In the genomic region with DNA sequence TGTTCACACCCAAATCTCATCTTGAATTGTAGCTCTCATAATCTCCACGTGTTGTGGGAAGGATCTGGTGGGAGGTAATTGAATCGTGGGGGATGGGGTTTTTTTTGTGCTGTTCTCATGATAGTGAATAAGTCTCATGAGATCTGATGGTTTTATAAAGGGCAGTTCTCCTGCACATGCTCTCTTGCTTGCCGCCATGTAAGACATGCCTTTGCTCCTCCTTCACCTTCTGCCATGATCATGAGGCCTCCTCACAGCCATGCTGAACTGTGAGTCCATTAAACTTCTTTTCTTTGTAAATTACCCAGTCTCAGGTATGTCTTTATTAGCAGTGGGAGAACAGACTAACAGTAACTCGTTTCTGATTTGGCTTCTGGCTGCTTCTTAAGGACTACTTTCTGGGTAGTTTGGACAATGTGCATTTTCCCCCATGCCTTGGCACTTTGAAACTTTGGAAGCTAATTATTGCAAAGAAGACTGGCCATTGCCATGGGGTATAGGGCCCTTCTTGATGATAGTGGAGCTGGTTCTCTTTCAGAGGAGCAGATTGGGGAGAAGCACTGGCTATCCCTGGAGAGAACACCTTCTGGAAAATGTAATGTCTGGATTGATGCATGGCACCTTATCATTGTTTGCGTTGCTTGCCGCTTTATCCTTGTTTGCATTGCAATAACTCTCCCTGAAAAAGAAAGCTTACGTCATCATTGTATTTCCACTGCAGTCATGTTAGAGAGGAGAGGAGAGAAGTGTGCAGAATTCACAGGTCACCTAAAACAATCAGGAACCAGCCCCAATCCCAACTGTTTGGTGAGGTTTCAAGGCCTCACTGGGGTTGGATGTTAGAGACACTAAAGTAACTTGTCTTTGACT, we compare ENCODE assay signal across 3 cellular contexts.
A peak's percentile ranks its signal among the peaks of the same experiment; 100 is the strongest.
TF ChIP-seq lines count a peak whose summit lies in the region.

No MANE protein-coding gene starts in this region.

TF ChIP-seq in SK-N-SH, 30 proteins besides CTCF, POLR2A, EP300 and RAD21:
- TF ChIP-seq GATA2 (CRISPR knock-in tag; IDR thresholded peaks at IDR 0.05) (no peak), MEF2A (IDR thresholded peaks at IDR 0.05; ENCODE audit: borderline replicate concordance, low read depth) (no peak)
- TF ChIP-seq, protein P1, sequence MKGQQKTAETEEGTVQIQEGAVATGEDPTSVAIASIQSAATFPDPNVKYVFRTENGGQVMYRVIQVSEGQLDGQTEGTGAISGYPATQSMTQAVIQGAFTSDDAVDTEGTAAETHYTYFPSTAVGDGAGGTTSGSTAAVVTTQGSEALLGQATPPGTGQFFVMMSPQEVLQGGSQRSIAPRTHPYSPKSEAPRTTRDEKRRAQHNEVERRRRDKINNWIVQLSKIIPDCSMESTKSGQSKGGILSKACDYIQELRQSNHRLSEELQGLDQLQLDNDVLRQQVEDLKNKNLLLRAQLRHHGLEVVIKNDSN (IDR thresholded peaks at IDR 0.05; ENCODE audit: borderline replicate concordance, low read depth) = no peak

TF ChIP-seq in SK-N-SH treated with all-trans-retinoic acid at 6 μM for 48 hours, 23 proteins besides CTCF, POLR2A, EP300 and RAD21:
- no peak for TF ChIP-seq TCF4 (CRISPR knock-in tag; IDR thresholded peaks at IDR 0.05; ENCODE audit: borderline replicate concordance)
- no peak for TF ChIP-seq ARNTL (CRISPR knock-in tag; IDR thresholded peaks at IDR 0.05; ENCODE audit: borderline replicate concordance, low read depth)
- TF ChIP-seq GLIS3 (CRISPR knock-in tag; IDR thresholded peaks at IDR 0.05) = no peak
- TF ChIP-seq, protein P2, sequence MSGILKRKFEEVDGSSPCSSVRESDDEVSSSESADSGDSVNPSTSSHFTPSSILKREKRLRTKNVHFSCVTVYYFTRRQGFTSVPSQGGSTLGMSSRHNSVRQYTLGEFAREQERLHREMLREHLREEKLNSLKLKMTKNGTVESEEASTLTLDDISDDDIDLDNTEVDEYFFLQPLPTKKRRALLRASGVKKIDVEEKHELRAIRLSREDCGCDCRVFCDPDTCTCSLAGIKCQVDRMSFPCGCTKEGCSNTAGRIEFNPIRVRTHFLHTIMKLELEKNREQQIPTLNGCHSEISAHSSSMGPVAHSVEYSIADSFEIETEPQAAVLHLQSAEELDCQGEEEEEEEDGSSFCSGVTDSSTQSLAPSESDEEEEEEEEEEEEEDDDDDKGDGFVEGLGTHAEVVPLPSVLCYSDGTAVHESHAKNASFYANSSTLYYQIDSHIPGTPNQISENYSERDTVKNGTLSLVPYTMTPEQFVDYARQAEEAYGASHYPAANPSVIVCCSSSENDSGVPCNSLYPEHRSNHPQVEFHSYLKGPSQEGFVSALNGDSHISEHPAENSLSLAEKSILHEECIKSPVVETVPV (CRISPR knock-in tag; IDR thresholded peaks at IDR 0.05) = no peak
- no peak for TF ChIP-seq ISL1 (CRISPR knock-in tag; IDR thresholded peaks at IDR 0.05)
- TF ChIP-seq, protein P3, sequence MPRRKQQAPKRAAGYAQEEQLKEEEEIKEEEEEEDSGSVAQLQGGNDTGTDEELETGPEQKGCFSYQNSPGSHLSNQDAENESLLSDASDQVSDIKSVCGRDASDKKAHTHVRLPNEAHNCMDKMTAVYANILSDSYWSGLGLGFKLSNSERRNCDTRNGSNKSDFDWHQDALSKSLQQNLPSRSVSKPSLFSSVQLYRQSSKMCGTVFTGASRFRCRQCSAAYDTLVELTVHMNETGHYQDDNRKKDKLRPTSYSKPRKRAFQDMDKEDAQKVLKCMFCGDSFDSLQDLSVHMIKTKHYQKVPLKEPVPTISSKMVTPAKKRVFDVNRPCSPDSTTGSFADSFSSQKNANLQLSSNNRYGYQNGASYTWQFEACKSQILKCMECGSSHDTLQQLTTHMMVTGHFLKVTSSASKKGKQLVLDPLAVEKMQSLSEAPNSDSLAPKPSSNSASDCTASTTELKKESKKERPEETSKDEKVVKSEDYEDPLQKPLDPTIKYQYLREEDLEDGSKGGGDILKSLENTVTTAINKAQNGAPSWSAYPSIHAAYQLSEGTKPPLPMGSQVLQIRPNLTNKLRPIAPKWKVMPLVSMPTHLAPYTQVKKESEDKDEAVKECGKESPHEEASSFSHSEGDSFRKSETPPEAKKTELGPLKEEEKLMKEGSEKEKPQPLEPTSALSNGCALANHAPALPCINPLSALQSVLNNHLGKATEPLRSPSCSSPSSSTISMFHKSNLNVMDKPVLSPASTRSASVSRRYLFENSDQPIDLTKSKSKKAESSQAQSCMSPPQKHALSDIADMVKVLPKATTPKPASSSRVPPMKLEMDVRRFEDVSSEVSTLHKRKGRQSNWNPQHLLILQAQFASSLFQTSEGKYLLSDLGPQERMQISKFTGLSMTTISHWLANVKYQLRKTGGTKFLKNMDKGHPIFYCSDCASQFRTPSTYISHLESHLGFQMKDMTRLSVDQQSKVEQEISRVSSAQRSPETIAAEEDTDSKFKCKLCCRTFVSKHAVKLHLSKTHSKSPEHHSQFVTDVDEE (CRISPR knock-in tag; IDR thresholded peaks at IDR 0.05) = no peak
- no peak for TF ChIP-seq ZC3H10 (CRISPR knock-in tag; IDR thresholded peaks at IDR 0.05)
- TF ChIP-seq OSR1 (CRISPR knock-in tag; IDR thresholded peaks at IDR 0.05) = no peak
- TF ChIP-seq, protein P4, sequence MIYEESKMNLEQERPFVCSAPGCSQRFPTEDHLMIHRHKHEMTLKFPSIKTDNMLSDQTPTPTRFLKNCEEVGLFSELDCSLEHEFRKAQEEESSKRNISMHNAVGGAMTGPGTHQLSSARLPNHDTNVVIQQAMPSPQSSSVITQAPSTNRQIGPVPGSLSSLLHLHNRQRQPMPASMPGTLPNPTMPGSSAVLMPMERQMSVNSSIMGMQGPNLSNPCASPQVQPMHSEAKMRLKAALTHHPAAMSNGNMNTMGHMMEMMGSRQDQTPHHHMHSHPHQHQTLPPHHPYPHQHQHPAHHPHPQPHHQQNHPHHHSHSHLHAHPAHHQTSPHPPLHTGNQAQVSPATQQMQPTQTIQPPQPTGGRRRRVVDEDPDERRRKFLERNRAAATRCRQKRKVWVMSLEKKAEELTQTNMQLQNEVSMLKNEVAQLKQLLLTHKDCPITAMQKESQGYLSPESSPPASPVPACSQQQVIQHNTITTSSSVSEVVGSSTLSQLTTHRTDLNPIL (CRISPR knock-in tag; IDR thresholded peaks at IDR 0.05; ENCODE audit: low read depth) = no peak
- TF ChIP-seq CSDC2 (CRISPR knock-in tag; IDR thresholded peaks at IDR 0.05) = no peak
- TF ChIP-seq ESRRG (CRISPR knock-in tag; IDR thresholded peaks at IDR 0.05) = no peak
- TF ChIP-seq ZNF70 (CRISPR knock-in tag; IDR thresholded peaks at IDR 0.05) = no peak
- TF ChIP-seq ZFP30 (CRISPR knock-in tag; IDR thresholded peaks at IDR 0.05) = no peak
- TF ChIP-seq SNAI2 (CRISPR knock-in tag; IDR thresholded peaks at IDR 0.05) = no peak
- TF ChIP-seq BACH2 (CRISPR knock-in tag; IDR thresholded peaks at IDR 0.05; ENCODE audit: borderline replicate concordance) = no peak
- no peak for TF ChIP-seq ZFP3 (CRISPR knock-in tag; IDR thresholded peaks at IDR 0.05)

TF ChIP-seq in K562, 482 proteins besides CTCF, POLR2A, EP300 and RAD21 (continues in another document):
- TF ChIP-seq DACH1 (IDR thresholded peaks at IDR 0.05; ENCODE audit: partially characterized antibody) (no peak), ZNF316 (IDR thresholded peaks at IDR 0.05) (0 out of 2 replicates have a peak, but pooled peaks have one; percentile 4), ZNF57 (CRISPR knock-in tag; IDR thresholded peaks at IDR 0.05) (no peak), ZNF507 (tag; conservative IDR thresholded peaks at IDR 0.05) (no peak), CREB1 (IDR thresholded peaks at IDR 0.05) (no peak), CREB1 (CRISPR knock-in tag; IDR thresholded peaks at IDR 0.05) (no peak), HLTF (IDR thresholded peaks at IDR 0.05) (no peak), SMAD4 (CRISPR knock-in tag; conservative IDR thresholded peaks at IDR 0.05) (no peak), ZNF431 (CRISPR knock-in tag; IDR thresholded peaks at IDR 0.05) (peak; percentile 89), ZNF780A (CRISPR knock-in tag; IDR thresholded peaks at IDR 0.05) (no peak), SAP30 (IDR thresholded peaks at IDR 0.05; ENCODE audit: borderline replicate concordance, insufficient read depth, low read depth, low read length, poor library complexity, severe bottlenecking) (no peak), CBFA2T2 (conservative IDR thresholded peaks at IDR 0.05) (no peak), TCF7 (IDR thresholded peaks at IDR 0.05; ENCODE audit: borderline replicate concordance) (no peak), RBM14 (IDR thresholded peaks at IDR 0.05; ENCODE audit: borderline replicate concordance, insufficient read depth, low read depth, low read length) (no peak), NFE2L1 (tag; IDR thresholded peaks at IDR 0.05; ENCODE audit: borderline replicate concordance, low read depth) (no peak), CBFB (CRISPR knock-in tag; IDR thresholded peaks at IDR 0.05) (no peak)
- TF ChIP-seq, protein P5, sequence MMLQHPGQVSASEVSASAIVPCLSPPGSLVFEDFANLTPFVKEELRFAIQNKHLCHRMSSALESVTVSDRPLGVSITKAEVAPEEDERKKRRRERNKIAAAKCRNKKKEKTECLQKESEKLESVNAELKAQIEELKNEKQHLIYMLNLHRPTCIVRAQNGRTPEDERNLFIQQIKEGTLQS (IDR thresholded peaks at IDR 0.05) = peak; percentile 84
- TF ChIP-seq, protein P5 (CRISPR knock-in tag; conservative IDR thresholded peaks at IDR 0.05) = no peak
- TF ChIP-seq, protein P6, sequence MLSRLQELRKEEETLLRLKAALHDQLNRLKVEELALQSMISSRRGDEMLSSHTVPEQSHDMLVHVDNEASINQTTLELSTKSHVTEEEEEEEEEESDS (CRISPR knock-in tag; IDR thresholded peaks at IDR 0.05) = no peak
- TF ChIP-seq, protein P7, sequence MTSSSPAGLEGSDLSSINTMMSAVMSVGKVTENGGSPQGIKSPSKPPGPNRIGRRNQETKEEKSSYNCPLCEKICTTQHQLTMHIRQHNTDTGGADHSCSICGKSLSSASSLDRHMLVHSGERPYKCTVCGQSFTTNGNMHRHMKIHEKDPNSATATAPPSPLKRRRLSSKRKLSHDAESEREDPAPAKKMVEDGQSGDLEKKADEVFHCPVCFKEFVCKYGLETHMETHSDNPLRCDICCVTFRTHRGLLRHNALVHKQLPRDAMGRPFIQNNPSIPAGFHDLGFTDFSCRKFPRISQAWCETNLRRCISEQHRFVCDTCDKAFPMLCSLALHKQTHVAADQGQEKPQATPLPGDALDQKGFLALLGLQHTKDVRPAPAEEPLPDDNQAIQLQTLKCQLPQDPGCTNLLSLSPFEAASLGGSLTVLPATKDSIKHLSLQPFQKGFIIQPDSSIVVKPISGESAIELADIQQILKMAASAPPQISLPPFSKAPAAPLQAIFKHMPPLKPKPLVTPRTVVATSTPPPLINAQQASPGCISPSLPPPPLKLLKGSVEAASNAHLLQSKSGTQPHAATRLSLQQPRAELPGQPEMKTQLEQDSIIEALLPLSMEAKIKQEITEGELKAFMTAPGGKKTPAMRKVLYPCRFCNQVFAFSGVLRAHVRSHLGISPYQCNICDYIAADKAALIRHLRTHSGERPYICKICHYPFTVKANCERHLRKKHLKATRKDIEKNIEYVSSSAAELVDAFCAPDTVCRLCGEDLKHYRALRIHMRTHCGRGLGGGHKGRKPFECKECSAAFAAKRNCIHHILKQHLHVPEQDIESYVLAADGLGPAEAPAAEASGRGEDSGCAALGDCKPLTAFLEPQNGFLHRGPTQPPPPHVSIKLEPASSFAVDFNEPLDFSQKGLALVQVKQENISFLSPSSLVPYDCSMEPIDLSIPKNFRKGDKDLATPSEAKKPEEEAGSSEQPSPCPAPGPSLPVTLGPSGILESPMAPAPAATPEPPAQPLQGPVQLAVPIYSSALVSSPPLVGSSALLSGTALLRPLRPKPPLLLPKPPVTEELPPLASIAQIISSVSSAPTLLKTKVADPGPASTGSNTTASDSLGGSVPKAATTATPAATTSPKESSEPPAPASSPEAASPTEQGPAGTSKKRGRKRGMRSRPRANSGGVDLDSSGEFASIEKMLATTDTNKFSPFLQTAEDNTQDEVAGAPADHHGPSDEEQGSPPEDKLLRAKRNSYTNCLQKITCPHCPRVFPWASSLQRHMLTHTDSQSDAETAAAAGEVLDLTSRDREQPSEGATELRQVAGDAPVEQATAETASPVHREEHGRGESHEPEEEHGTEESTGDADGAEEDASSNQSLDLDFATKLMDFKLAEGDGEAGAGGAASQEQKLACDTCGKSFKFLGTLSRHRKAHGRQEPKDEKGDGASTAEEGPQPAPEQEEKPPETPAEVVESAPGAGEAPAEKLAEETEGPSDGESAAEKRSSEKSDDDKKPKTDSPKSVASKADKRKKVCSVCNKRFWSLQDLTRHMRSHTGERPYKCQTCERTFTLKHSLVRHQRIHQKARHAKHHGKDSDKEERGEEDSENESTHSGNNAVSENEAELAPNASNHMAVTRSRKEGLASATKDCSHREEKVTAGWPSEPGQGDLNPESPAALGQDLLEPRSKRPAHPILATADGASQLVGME (CRISPR knock-in tag; IDR thresholded peaks at IDR 0.05) = no peak
- TF ChIP-seq, protein P8, sequence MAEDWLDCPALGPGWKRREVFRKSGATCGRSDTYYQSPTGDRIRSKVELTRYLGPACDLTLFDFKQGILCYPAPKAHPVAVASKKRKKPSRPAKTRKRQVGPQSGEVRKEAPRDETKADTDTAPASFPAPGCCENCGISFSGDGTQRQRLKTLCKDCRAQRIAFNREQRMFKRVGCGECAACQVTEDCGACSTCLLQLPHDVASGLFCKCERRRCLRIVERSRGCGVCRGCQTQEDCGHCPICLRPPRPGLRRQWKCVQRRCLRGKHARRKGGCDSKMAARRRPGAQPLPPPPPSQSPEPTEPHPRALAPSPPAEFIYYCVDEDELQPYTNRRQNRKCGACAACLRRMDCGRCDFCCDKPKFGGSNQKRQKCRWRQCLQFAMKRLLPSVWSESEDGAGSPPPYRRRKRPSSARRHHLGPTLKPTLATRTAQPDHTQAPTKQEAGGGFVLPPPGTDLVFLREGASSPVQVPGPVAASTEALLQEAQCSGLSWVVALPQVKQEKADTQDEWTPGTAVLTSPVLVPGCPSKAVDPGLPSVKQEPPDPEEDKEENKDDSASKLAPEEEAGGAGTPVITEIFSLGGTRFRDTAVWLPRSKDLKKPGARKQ (CRISPR knock-in tag; IDR thresholded peaks at IDR 0.05) = no peak
- TF ChIP-seq, protein P9, sequence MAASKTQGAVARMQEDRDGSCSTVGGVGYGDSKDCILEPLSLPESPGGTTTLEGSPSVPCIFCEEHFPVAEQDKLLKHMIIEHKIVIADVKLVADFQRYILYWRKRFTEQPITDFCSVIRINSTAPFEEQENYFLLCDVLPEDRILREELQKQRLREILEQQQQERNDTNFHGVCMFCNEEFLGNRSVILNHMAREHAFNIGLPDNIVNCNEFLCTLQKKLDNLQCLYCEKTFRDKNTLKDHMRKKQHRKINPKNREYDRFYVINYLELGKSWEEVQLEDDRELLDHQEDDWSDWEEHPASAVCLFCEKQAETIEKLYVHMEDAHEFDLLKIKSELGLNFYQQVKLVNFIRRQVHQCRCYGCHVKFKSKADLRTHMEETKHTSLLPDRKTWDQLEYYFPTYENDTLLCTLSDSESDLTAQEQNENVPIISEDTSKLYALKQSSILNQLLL (CRISPR knock-in tag; IDR thresholded peaks at IDR 0.05; ENCODE audit: borderline replicate concordance) = no peak
- TF ChIP-seq, protein P10, sequence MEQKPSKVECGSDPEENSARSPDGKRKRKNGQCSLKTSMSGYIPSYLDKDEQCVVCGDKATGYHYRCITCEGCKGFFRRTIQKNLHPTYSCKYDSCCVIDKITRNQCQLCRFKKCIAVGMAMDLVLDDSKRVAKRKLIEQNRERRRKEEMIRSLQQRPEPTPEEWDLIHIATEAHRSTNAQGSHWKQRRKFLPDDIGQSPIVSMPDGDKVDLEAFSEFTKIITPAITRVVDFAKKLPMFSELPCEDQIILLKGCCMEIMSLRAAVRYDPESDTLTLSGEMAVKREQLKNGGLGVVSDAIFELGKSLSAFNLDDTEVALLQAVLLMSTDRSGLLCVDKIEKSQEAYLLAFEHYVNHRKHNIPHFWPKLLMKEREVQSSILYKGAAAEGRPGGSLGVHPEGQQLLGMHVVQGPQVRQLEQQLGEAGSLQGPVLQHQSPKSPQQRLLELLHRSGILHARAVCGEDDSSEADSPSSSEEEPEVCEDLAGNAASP (IDR thresholded peaks at IDR 0.05) = no peak
